Comparison of ENCODE assay signal across 13 cellular contexts in genomic region chr2:112301171-112301584, GRCh38. TPM values are rescaled to one million over a fixed set of nuclear protein-coding genes. Genes with fewer than 3 reads are reported as not detected.
DNase-seq lines count a peak whose midpoint lies in the region; ATAC-seq and TF ChIP-seq lines count a peak whose summit lies in the region.
"Had no signal": no experiment of that assay in that cellular context is flagged by ENCODE, and none has a peak within 500 bp of the region (broad histone marks: within the 10 kb centered on the region; RNA-seq: fewer than 3 reads in every experiment).

No MANE protein-coding gene starts in this region.

- H4K5ac ChIP-seq in IMR-90 (ENCODE audit: low read depth, low read length) = no peak overlapping the region

- H3K27me3 ChIP-seq in IMR-90 (ENCODE audit: control insufficient read depth, insufficient read depth, low read length) = no peaks in the 10 kb centered on the region
- no peaks in the 10 kb centered on the region for H3K27me3 ChIP-seq in brain microvascular endothelial cell (replicated peaks)
- no peaks in the 10 kb centered on the region for H3K27me3 ChIP-seq in CD8-positive, alpha-beta T cell (ENCODE audit: insufficient read depth, low read length)
- H3K27me3 ChIP-seq: gastroesophageal sphincter had no signal

- no peaks in the 10 kb centered on the region for H3K27me3 Mint-ChIP-seq in mesothelial cell of epicardium (ENCODE audit: low read depth)
- no peaks in the 10 kb centered on the region for H3K27me3 Mint-ChIP-seq in CD8-positive, alpha-beta T cell (ENCODE audit: low read depth)
- H3K27me3 Mint-ChIP-seq: activated naive CD8-positive, alpha-beta T cell treated with anti-CD3 and anti-CD28 coated beads, Interleukin-2, amount 10 ng/mL, durations not matched to agents 7 days and 5 days had no signal

- peaks cover 37% of the 10 kb centered on the region for H3K4me1 Mint-ChIP-seq in mesothelial cell of epicardium
- peaks cover 6% of the 10 kb centered on the region for H3K4me1 Mint-ChIP-seq in CD8-positive, alpha-beta T cell (ENCODE audit: low read depth)

- dilution Hi-C loops in IMR-90 (cut with HindIII; ENCODE audit: low sequenced_read_pairs, unreplicated experiment) = no loop called here

- 0 out of 2 replicates have a peak overlapping the region, but pooled peaks have one; percentile 65 for H3K14ac ChIP-seq in IMR-90 (replicated peaks; ENCODE audit: low read depth, low read length)

- 0 out of 2 replicates have a peak overlapping the region, but pooled peaks have one; percentile 22 for H2BK20ac ChIP-seq in IMR-90 (ENCODE audit: low read depth, low read length)

- H3K56ac ChIP-seq in IMR-90 (ENCODE audit: extremely low read depth, insufficient read depth, low read length) = no peak overlapping the region

- in situ Hi-C loops in IMR-90 (cut with MboI; ENCODE audit: low sequenced_read_pairs) (no loop called here), brain microvascular endothelial cell (cut with HindIII; ENCODE audit: low pct_ligation_motif_present, low sequenced_read_pairs) (no loop called here)

- ATAC-seq in IMR-90 (ENCODE audit: low read depth) (peak; percentile 90), HG03469 (IDR thresholded peaks at IDR 0.05; ENCODE audit: unreplicated experiment) (no peak), sciatic nerve (no peak)
- ATAC-seq in CD8-positive, alpha-beta T cell = no peak
- ATAC-seq: gastroesophageal sphincter had no signal

- peak overlapping the region; percentile 11; the same call in 1 of the 2 replicates for H2BK120ac ChIP-seq in IMR-90 (ENCODE audit: low read depth, low read length)

- H3K4me2 ChIP-seq in IMR-90 (ENCODE audit: low read depth, low read length) = peak overlapping the region; percentile 31; the same call in 1 of the 2 replicates

- no peak for TF ChIP-seq RAD21 in IMR-90 (IDR thresholded peaks at IDR 0.05; ENCODE audit: low read length)

- H3K9me1 ChIP-seq in IMR-90 (ENCODE audit: insufficient read depth, low read length) = no peaks in the 10 kb centered on the region

- POLR2A ChIA-PET in IMR-90 (lab: Charles Lee; ENCODE audit: unreplicated experiment) = no interaction called here
- POLR2A ChIA-PET in CD8-positive, alpha-beta T cell (lab: Charles Lee) = no interaction called here

- H4K91ac ChIP-seq in IMR-90 (ENCODE audit: insufficient read depth, low read depth, low read length) = peak overlapping the region; percentile 40

- H3K36me3 Mint-ChIP-seq in mesothelial cell of epicardium = peaks cover 26% of the 10 kb centered on the region
- peaks cover 45% of the 10 kb centered on the region for H3K36me3 Mint-ChIP-seq in CD8-positive, alpha-beta T cell

- no TSS peak for BruUV-seq in IMR-90 (replicated peaks; lab: Mats Ljungman, UMichigan)

- TF ChIP-seq CTCF in IMR-90 (conservative IDR thresholded peaks at IDR 0.05; ENCODE audit: low read depth, low read length) = no peak
- no peak for TF ChIP-seq CTCF in brain microvascular endothelial cell (IDR thresholded peaks at IDR 0.05; ENCODE audit: low read depth, low read length, missing control alignments)
- no peak for TF ChIP-seq CTCF in mesothelial cell of epicardium (IDR thresholded peaks at IDR 0.05; ENCODE audit: unreplicated experiment)
- TF ChIP-seq CTCF in CD8-positive, alpha-beta T cell (IDR thresholded peaks at IDR 0.05) = no peak

- intact Hi-C loops in IMR-90 (cut with micrococcal nuclease) (no loop called here), sciatic nerve (cut with DNase I) (no loop called here)
- intact Hi-C loops in CD8-positive, alpha-beta T cell (cut with DNase I, micrococcal nuclease) = loop anchor here in 1 of 2 experiments (5.0 kb wide), 1 partner anchor 39 kb away; no protein-coding TSS in a partner anchor

- H2AFZ ChIP-seq in IMR-90 (replicated peaks; ENCODE audit: low read length, poor library complexity) = no peak overlapping the region

- no peak overlapping the region for H2AK5ac ChIP-seq in IMR-90 (ENCODE audit: low read depth, low read length)

- H4K8ac ChIP-seq in IMR-90 (ENCODE audit: low read depth in 2 of 2, low read length in 2 of 2) = peak overlapping the region in 1 of 2 experiments; percentile 46; a peak in 1 of 4 replicates

- H2BK5ac ChIP-seq in IMR-90 (ENCODE audit: low read depth, low read length, poor library complexity, severe bottlenecking) = peak overlapping the region; percentile 14

- H3K4me3 ChIP-seq in IMR-90 (ENCODE audit: insufficient read depth, low read depth, low read length) = no peak overlapping the region
- H3K4me3 ChIP-seq in brain microvascular endothelial cell (ENCODE audit: low read depth, low read length) = no peak overlapping the region
- no peak overlapping the region for H3K4me3 ChIP-seq in CD8-positive, alpha-beta T cell (ENCODE audit: low read depth, low read length)
- H3K4me3 ChIP-seq: gastroesophageal sphincter had no signal

- H3K4me1 ChIP-seq in IMR-90 (ENCODE audit: control insufficient read depth, insufficient read depth, low read length) = peaks cover 7% of the 10 kb centered on the region
- H3K4me1 ChIP-seq in CD8-positive, alpha-beta T cell (ENCODE audit: insufficient read depth, low read length) = no peaks in the 10 kb centered on the region

- no peaks in the 10 kb centered on the region for H3K9me3 ChIP-seq in IMR-90 (ENCODE audit: control insufficient read depth, insufficient read depth, low read length)
- H3K9me3 ChIP-seq in CD8-positive, alpha-beta T cell (ENCODE audit: low read length) = no peaks in the 10 kb centered on the region
- H3K9me3 ChIP-seq: gastroesophageal sphincter had no signal

- TF ChIP-seq POLR2A in IMR-90 (IDR thresholded peaks at IDR 0.05; ENCODE audit: low read depth, low read length) = no peak

- H3K36me3 ChIP-seq in IMR-90 (ENCODE audit: control insufficient read depth, insufficient read depth, low read length) = no peaks in the 10 kb centered on the region; the same call in 1 of the 2 replicates
- no peaks in the 10 kb centered on the region for H3K36me3 ChIP-seq in brain microvascular endothelial cell (replicated peaks)
- H3K36me3 ChIP-seq in CD8-positive, alpha-beta T cell (ENCODE audit: insufficient read depth, low read length) = peaks cover 5% of the 10 kb centered on the region

- H3K4ac ChIP-seq in IMR-90 (ENCODE audit: low read depth, low read length) = 0 out of 2 replicates have a peak overlapping the region, but pooled peaks have one; percentile 10

- H4K20me1 ChIP-seq in IMR-90 (ENCODE audit: insufficient read depth, low read length) = no peaks in the 10 kb centered on the region

- H3K27ac ChIP-seq in IMR-90 (ENCODE audit: insufficient read depth, low read length) = peak overlapping the region; percentile 60; the same call in 1 of the 2 replicates
- H3K27ac ChIP-seq in brain microvascular endothelial cell = peak overlapping the region; percentile 82
- no peak overlapping the region for H3K27ac ChIP-seq in CD8-positive, alpha-beta T cell (ENCODE audit: low read depth, low read length)
- H3K27ac ChIP-seq: gastroesophageal sphincter had no signal

- peak overlapping the region; percentile 3; the same call in 1 of the 2 replicates for H3K23ac ChIP-seq in IMR-90 (ENCODE audit: low read depth, low read length)

- H2AK9ac ChIP-seq in IMR-90 (replicated peaks; ENCODE audit: low read depth, low read length, poor library complexity) = no peak overlapping the region

- no peak overlapping the region; the same call in 1 of the 2 replicates for H3K9ac ChIP-seq in IMR-90 (ENCODE audit: low read depth, low read length)

- CTCF ChIA-PET in IMR-90 (lab: Yijun Ruan, JAX) = interaction anchor here (0.6 to 1.0 kb wide), 2 partner anchors 25 to 42 kb away, joined by 3 read pairs; no protein-coding TSS in a partner anchor
- CTCF ChIA-PET in CD8-positive, alpha-beta T cell (lab: Charles Lee) = interaction anchor here (0.6 kb wide), 1 partner anchor 41 kb away, joined by 3 read pairs; no protein-coding TSS in a partner anchor

- H3K4me3 Mint-ChIP-seq in mesothelial cell of epicardium = no peak overlapping the region
- H3K4me3 Mint-ChIP-seq in CD8-positive, alpha-beta T cell = no peak overlapping the region
- H3K4me3 Mint-ChIP-seq: activated naive CD8-positive, alpha-beta T cell treated with anti-CD3 and anti-CD28 coated beads, Interleukin-2, amount 10 ng/mL, durations not matched to agents 7 days and 5 days had no signal

- H2BK15ac ChIP-seq in IMR-90 (ENCODE audit: low read depth, low read length) = peak overlapping the region; percentile 3; the same call in 1 of the 3 replicates

- peak overlapping the region; percentile 87 for H3K27ac Mint-ChIP-seq in mesothelial cell of epicardium
- no peak overlapping the region for H3K27ac Mint-ChIP-seq in CD8-positive, alpha-beta T cell
- H3K27ac Mint-ChIP-seq: activated naive CD8-positive, alpha-beta T cell treated with anti-CD3 and anti-CD28 coated beads, Interleukin-2, amount 10 ng/mL, durations not matched to agents 7 days and 5 days had no signal

- 0 out of 2 replicates have a peak overlapping the region, but pooled peaks have one; percentile 7 for H3K18ac ChIP-seq in IMR-90 (ENCODE audit: low read depth, low read length)

- peaks cover 13% of the 10 kb centered on the region for H3K9me3 Mint-ChIP-seq in mesothelial cell of epicardium
- no peaks in the 10 kb centered on the region for H3K9me3 Mint-ChIP-seq in CD8-positive, alpha-beta T cell

- no peaks in the 10 kb centered on the region; a peak in 1 of 4 replicates for H3K79me1 ChIP-seq in IMR-90 (ENCODE audit: low read depth in 1 of 2, low read length in 2 of 2)

- DNase-seq in AG20443 (ENCODE audit: low spot score) = peak; percentile 13
- DNase-seq in IMR-90 = peak; percentile 77
- DNase-seq in brain microvascular endothelial cell = peak; percentile 81
- no peak for DNase-seq in mesothelial cell of epicardium (ENCODE audit: low spot score in 2 of 2, unreplicated experiment in 2 of 2)
- DNase-seq in CD8-positive, alpha-beta T cell = no peak
- DNase-seq in sciatic nerve (ENCODE audit: low spot score) = no peak
- no peak for DNase-seq in HuH-7.5 (ENCODE audit: low spot score)
- DNase-seq: activated CD4-positive, alpha-beta T cell treated with anti-CD3 and anti-CD28 coated beads, Interleukin-2, amount 50 U/mL, for 48 hours; activated naive CD8-positive, alpha-beta T cell treated with anti-CD3 and anti-CD28 coated beads, Interleukin-2, amount 10 ng/mL, durations not matched to agents 7 days and 5 days; NCI-H2029 treated with DMSO at 0.1 percent for 48 hours; NCI-H524 had no signal

TF ChIP-seq in IMR-90, 13 proteins besides CTCF, POLR2A, EP300 and RAD21 (continues in another document):
- no peak for TF ChIP-seq SMC3 (IDR thresholded peaks at IDR 0.05; ENCODE audit: low read depth, low read length)

RNA-seq across cellular contexts. Expression of gene ZC3H6, which starts 25.8 kb away (rescaled TPM):
- total RNA-seq in IMR-90 (2012; rRNA removed) = 2.0 and 2.2 TPM in 2 replicates
- polyA plus RNA-seq in IMR-90 (2012; rRNA removed) = 0.55 and 0.60 TPM in 2 replicates
- 0.14 and 0.18 TPM in 2 replicates for polyA plus RNA-seq in IMR-90 (2012; cell fraction: cytosol; rRNA removed)
- polyA plus RNA-seq in IMR-90 (2012; cell fraction: nucleus; rRNA removed; ENCODE audit: low replicate concordance) = 0.29 and 1.2 TPM in 2 replicates
- 12.1 to 16.2 TPM (median 15.8 TPM) in 3 replicates for total RNA-seq in mesothelial cell of epicardium
- 10 to 100 TPM; 13.7 to 15.1 TPM for total RNA-seq in CD8-positive, alpha-beta T cell
- total RNA-seq in sciatic nerve = 37.7 TPM

RNA-seq across cellular contexts. Expression of gene ZC3H8, which starts 46.3 kb away (rescaled TPM):
- 0.18 and 1.7 TPM in 2 replicates for total RNA-seq in IMR-90 (2012; rRNA removed)
- polyA plus RNA-seq in IMR-90 (2012; rRNA removed) = 1.6 TPM in 2 replicates
- 0.07 and 0.10 TPM in 2 replicates for polyA plus RNA-seq in IMR-90 (2012; cell fraction: cytosol; rRNA removed)
- polyA plus RNA-seq in IMR-90 (2012; cell fraction: nucleus; rRNA removed; ENCODE audit: low replicate concordance) = 0.30 and 8.6 TPM in 2 replicates
- 18.7 to 20.7 TPM (median 20.2 TPM) in 3 replicates for total RNA-seq in mesothelial cell of epicardium
- total RNA-seq in CD8-positive, alpha-beta T cell = 10 to 100 TPM; 11.1 to 11.7 TPM
- total RNA-seq in sciatic nerve = 11.1 TPM

Comparison
In these comparisons a context has a peak if more than half of its experiments do, and no peak if none do; other contexts are left out.
1. DNase-seq: peak in AG20443 (single experiment), IMR-90 (single experiment) and brain microvascular endothelial cell (single experiment); none in mesothelial cell of epicardium (0 of 2), CD8-positive, alpha-beta T cell (0 of 7), sciatic nerve (single experiment) and HuH-7.5 (single experiment).